Comparison of ENCODE assay signal across 8 cellular contexts in the genomic region with DNA sequence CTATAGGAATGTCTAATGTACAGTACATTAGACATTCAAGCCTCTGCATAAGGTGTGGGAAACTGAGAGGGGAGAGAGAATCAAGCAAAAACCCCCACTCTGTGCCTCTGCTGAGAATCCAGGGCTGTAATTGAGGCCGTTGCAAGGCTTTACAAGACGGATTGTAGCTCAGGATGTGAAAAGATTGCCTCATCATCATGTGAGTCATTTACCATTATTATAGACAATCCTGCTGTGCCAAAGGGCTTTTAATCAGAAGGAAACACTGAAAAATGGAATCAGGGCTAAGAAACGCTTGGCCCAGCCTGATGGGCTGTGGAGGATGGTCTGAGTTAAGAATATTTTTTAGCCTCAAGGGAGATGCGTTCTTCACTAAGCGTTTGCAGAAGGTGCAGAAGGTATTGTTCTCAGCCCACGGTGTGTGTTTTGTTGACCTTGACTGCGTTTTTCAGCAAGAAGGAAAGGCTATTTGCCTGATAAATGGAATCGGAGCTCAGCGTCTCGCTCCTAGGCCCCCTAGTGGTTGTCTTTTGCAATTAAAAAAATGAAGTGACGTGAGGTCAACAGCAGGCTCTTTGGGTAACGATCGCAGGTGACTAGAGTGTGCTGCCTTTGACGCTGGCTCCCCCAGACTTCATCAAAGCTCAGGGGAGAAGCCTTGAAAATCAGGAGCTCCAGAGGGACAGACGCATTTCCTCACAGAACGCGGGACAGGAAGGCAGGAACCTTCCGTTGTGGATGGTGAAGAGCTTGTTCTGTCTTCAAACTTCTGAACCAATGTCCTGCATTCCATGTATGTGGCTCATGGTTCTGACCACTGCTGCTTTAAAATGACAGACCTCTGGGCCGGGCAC. TPM values are rescaled to one million over a fixed set of nuclear protein-coding genes. Genes with fewer than 3 reads are reported as not detected.
DNase-seq lines count a peak whose midpoint lies in the region; ATAC-seq and TF ChIP-seq lines count a peak whose summit lies in the region.

No MANE protein-coding gene starts in this region.

- peak overlapping the region in 56 of 59 donors; percentile 19 to 62 (median 44) for H3K4me3 ChIP-seq in dorsolateral prefrontal cortex

- TF ChIP-seq CTCF in WTC11 (IDR thresholded peaks at IDR 0.05) = peak; percentile 89
- TF ChIP-seq CTCF in dorsolateral prefrontal cortex (IDR thresholded peaks at IDR 0.05 in 54 of 56, conservative IDR thresholded peaks at IDR 0.05 in 2 of 56; ENCODE audit: low read depth in 1 of 56, partially characterized antibody in 56 of 56) = peak; percentile 59 to 85 (median 75)

- no peaks in the 10 kb centered on the region for H3K27me3 Mint-ChIP-seq in WTC11 (ENCODE audit: low read depth)
- no peaks in the 10 kb centered on the region for H3K27me3 Mint-ChIP-seq in memory B cell

- H3K36me3 Mint-ChIP-seq in WTC11 (no peaks in the 10 kb centered on the region), memory B cell (no peaks in the 10 kb centered on the region)

- intact Hi-C loops in dorsolateral prefrontal cortex (cut with DNase I) = loop anchor here in 1 of 2 donors (10.0 kb wide), 1 partner anchor 862 kb away; the partner anchor contains the start of genes LIAS and RPL9

- H3K4me1 Mint-ChIP-seq in WTC11 (peaks cover 36% of the 10 kb centered on the region), memory B cell (peaks cover 9% of the 10 kb centered on the region)

- CTCF ChIA-PET in WTC11 (lab: Charles Lee) = interaction anchor here (0.5 to 3.2 kb wide), 66 partner anchors 10 to 614 kb away, joined by 3 to 65 read pairs (median 4); partner anchors contain the start of genes CHRNA9 and RHOH

- H3K27ac Mint-ChIP-seq in WTC11 (peak overlapping the region; percentile 87), memory B cell (peak overlapping the region; percentile 79)

- POLR2A ChIA-PET in WTC11 (lab: Charles Lee) = interaction anchor here (0.7 kb wide), 1 partner anchor 136 kb away, joined by 3 read pairs; no protein-coding TSS in a partner anchor

- H3K27me3 ChIP-seq in dorsolateral prefrontal cortex = no peaks in the 10 kb centered on the region

- peak overlapping the region in 57 of 59 donors; percentile 7 to 92 (median 67) for H3K27ac ChIP-seq in dorsolateral prefrontal cortex

- H3K4me3 Mint-ChIP-seq in WTC11 = peak overlapping the region; percentile 3; the same call in 1 of the 2 replicates
- H3K4me3 Mint-ChIP-seq in memory B cell = peak overlapping the region; percentile 78

- ATAC-seq in GM18511 (IDR thresholded peaks at IDR 0.05; ENCODE audit: unreplicated experiment) = peak; percentile 74
- ATAC-seq in HG03196 (IDR thresholded peaks at IDR 0.05; ENCODE audit: unreplicated experiment) = peak; percentile 46
- peak; percentile 89 for ATAC-seq in WTC11
- ATAC-seq in memory B cell (ENCODE audit: low read depth) = peak; percentile 86

- H3K9me3 Mint-ChIP-seq in WTC11 = no peaks in the 10 kb centered on the region
- H3K9me3 Mint-ChIP-seq in memory B cell = no peaks in the 10 kb centered on the region

- DNase-seq in WTC11 (ENCODE audit: low spot score) (peak; percentile 60), dorsolateral prefrontal cortex (peak in 4 of 10 donors; percentile 25 to 46 (median 39)), memory B cell (ENCODE audit: low spot score in 2 of 2) (peak; percentile 57 to 76), DMS153 treated with DMSO at 0.1 percent for 48 hours (lab: John Stamatoyannopoulos, UW; ENCODE audit: unreplicated experiment) (no peak), NOMO-1 treated with dmso at 0.1 percent for 144 hours (lab: John Stamatoyannopoulos, UW; ENCODE audit: unreplicated experiment) (no peak)
- DNase-seq in stimulated activated CD8-positive, alpha-beta memory T cell treated with anti-CD3 and anti-CD28 coated beads, Interleukin-7, amount 100 ng/mL, for 4 hours (ENCODE audit: low read depth in 2 of 2) = peak; percentile 25 to 43

TF ChIP-seq in WTC11, 78 proteins besides CTCF, POLR2A, EP300 and RAD21 (continues in another document):
- TF ChIP-seq MYBL2 (CRISPR knock-in tag; IDR thresholded peaks at IDR 0.05) (no peak), E2F1 (CRISPR knock-in tag; IDR thresholded peaks at IDR 0.05) (no peak), ZNF317 (CRISPR knock-in tag; IDR thresholded peaks at IDR 0.05; ENCODE audit: borderline replicate concordance, low read depth) (no peak), NFE2L1 (CRISPR knock-in tag; IDR thresholded peaks at IDR 0.05) (no peak), IRF2 (CRISPR knock-in tag; IDR thresholded peaks at IDR 0.05; ENCODE audit: borderline replicate concordance, low read depth) (no peak), AFF4 (CRISPR knock-in tag; IDR thresholded peaks at IDR 0.05; ENCODE audit: borderline replicate concordance) (no peak), ETV6 (CRISPR knock-in tag; IDR thresholded peaks at IDR 0.05) (no peak), EMX1 (CRISPR knock-in tag; IDR thresholded peaks at IDR 0.05) (no peak)
- TF ChIP-seq, protein P1, sequence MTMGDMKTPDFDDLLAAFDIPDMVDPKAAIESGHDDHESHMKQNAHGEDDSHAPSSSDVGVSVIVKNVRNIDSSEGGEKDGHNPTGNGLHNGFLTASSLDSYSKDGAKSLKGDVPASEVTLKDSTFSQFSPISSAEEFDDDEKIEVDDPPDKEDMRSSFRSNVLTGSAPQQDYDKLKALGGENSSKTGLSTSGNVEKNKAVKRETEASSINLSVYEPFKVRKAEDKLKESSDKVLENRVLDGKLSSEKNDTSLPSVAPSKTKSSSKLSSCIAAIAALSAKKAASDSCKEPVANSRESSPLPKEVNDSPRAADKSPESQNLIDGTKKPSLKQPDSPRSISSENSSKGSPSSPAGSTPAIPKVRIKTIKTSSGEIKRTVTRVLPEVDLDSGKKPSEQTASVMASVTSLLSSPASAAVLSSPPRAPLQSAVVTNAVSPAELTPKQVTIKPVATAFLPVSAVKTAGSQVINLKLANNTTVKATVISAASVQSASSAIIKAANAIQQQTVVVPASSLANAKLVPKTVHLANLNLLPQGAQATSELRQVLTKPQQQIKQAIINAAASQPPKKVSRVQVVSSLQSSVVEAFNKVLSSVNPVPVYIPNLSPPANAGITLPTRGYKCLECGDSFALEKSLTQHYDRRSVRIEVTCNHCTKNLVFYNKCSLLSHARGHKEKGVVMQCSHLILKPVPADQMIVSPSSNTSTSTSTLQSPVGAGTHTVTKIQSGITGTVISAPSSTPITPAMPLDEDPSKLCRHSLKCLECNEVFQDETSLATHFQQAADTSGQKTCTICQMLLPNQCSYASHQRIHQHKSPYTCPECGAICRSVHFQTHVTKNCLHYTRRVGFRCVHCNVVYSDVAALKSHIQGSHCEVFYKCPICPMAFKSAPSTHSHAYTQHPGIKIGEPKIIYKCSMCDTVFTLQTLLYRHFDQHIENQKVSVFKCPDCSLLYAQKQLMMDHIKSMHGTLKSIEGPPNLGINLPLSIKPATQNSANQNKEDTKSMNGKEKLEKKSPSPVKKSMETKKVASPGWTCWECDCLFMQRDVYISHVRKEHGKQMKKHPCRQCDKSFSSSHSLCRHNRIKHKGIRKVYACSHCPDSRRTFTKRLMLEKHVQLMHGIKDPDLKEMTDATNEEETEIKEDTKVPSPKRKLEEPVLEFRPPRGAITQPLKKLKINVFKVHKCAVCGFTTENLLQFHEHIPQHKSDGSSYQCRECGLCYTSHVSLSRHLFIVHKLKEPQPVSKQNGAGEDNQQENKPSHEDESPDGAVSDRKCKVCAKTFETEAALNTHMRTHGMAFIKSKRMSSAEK (CRISPR knock-in tag; IDR thresholded peaks at IDR 0.05; ENCODE audit: borderline replicate concordance) = peak; percentile 63; the same call in 1 of the 2 replicates
- TF ChIP-seq, protein P2, sequence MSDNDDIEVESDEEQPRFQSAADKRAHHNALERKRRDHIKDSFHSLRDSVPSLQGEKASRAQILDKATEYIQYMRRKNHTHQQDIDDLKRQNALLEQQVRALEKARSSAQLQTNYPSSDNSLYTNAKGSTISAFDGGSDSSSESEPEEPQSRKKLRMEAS (CRISPR knock-in tag; IDR thresholded peaks at IDR 0.05) = peak; percentile 83

RNA-seq across cellular contexts. Expression of gene CHRNA9, which starts 18.1 kb away (rescaled TPM):
- total RNA-seq in WTC11 (2021) = 1.2 to 1.9 TPM (median 1.8 TPM) in 3 replicates
- under 1 TPM in 5 of 120 experiments, not detected in 115; 0.19 to 0.31 (median 0.21) TPM for total RNA-seq in dorsolateral prefrontal cortex

Comparison
In these comparisons a context has a peak if more than half of its experiments do, and no peak if none do; other contexts are left out.
1. DNase-seq: peak in WTC11 (single experiment), memory B cell (2 of 2) and stimulated activated CD8-positive, alpha-beta memory T cell treated with anti-CD3 and anti-CD28 coated beads, Interleukin-7, amount 100 ng/mL, for 4 hours (2 of 2); none in DMS153 treated with DMSO at 0.1 percent for 48 hours (single experiment) and NOMO-1 treated with dmso at 0.1 percent for 144 hours (single experiment).
2. Peak in every context shown above with its lines, with median percentiles within 50 percentile points of each other: ATAC-seq.